Comparison of ENCODE assay signal across 8 cellular contexts in the genomic region with DNA sequence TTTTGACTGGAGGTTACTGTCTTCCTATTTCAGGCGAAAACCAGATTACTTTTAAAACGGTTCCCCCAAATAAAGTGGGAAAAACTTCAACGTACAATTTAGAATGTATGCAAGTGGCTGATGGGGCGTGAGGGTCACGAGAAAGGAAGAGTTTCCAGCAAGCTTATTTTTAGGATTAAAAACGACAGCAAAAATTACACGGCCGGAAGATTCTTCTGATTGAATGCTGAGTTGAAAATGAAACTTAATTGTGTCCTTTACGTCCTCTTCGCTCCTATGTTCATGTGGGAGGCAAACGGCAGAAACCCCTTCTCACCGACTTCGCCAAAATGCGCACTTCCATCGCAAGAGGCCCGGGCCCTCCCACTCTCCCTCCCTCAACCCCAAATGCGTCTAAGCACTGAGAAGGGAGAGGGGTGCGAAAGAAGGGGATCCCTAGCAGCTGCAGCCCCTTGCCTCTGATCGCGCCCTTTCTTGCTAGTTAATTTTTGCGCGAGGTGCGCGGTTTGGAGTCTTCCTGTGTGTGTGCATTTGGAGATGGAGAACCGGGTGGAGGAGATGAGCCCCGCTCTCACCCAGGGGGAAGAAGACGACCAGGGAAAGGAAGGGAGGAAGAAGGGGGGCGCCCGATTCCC. TPM values are rescaled to one million over a fixed set of nuclear protein-coding genes. Genes with fewer than 3 reads are reported as not detected.
DNase-seq lines count a peak whose midpoint lies in the region; ATAC-seq lines count a peak whose summit lies in the region.

No MANE protein-coding gene starts in this region.

- peak; percentile 3 for DNase-seq in Caki2 (ENCODE audit: low read depth)
- DNase-seq in M059J (ENCODE audit: low read depth): peak; percentile 66
- peak; percentile 65 for DNase-seq in activated CD4-positive, CD25-positive, alpha-beta regulatory T cell treated with anti-CD3 and anti-CD28 coated beads, Interleukin-2, amount 50 U/mL, for 72 hours
- peak; percentile 49 for DNase-seq in cerebellar cortex (ENCODE audit: low spot score)
- DNase-seq in left lobe of liver (ENCODE audit: low spot score): no peak
- DNase-seq in stimulated activated CD4-positive, alpha-beta T cell treated with anti-CD3 and anti-CD28 coated beads, Interleukin-1b, Interleukin-23, amount 100 ng/mL, for 48 hours: peak; percentile 61
- DNase-seq in ecto neural progenitor cell (ENCODE audit: low spot score): no peak

- in situ Hi-C loops in Caki2 (cut with HindIII; ENCODE audit: low pct_unique_long_range_greater_than_20kb, low sequenced_read_pairs): no loop called here

- ATAC-seq in GM21717 (IDR thresholded peaks at IDR 0.05; ENCODE audit: unreplicated experiment) (peak; percentile 13), left lobe of liver (peak; percentile 43)

RNA-seq across cellular contexts. Expression of a gene that starts 0.6 kb away (rescaled TPM):
- 31.8 and 62.4 TPM in 2 replicates for total RNA-seq in Caki2 (2014; rRNA removed; shearing (Covaris generic); ENCODE audit: low replicate concordance)
- total RNA-seq in M059J (2014; rRNA removed; shearing (Covaris generic)): 184 and 189 TPM in 2 replicates
- 21.8 TPM for total RNA-seq in left lobe of liver

Comparison
In these comparisons a context has a peak if more than half of its experiments do, and no peak if none do; other contexts are left out.
1. DNase-seq: peak in Caki2 (single experiment), M059J (single experiment), activated CD4-positive, CD25-positive, alpha-beta regulatory T cell treated with anti-CD3 and anti-CD28 coated beads, Interleukin-2, amount 50 U/mL, for 72 hours (single experiment), cerebellar cortex (single experiment) and stimulated activated CD4-positive, alpha-beta T cell treated with anti-CD3 and anti-CD28 coated beads, Interleukin-1b, Interleukin-23, amount 100 ng/mL, for 48 hours (single experiment); none in left lobe of liver (single experiment) and ecto neural progenitor cell (single experiment).